Comparison of ENCODE assay signal across 1 cellular context in genomic region chr3:49723301-49723630, GRCh38.
TF ChIP-seq lines count a peak whose summit lies in the region.

No MANE protein-coding gene starts in this region.

TF ChIP-seq in GM12878, 131 proteins besides CTCF, POLR2A, EP300 and RAD21 (continues in another document):
- peak; percentile 70; the same call in 1 of the 2 replicates for TF ChIP-seq MAX (IDR thresholded peaks at IDR 0.05; ENCODE audit: low read depth, low read length)
- 0 out of 2 replicates have a peak, but pooled peaks have one; percentile 24 for TF ChIP-seq MLLT1 (IDR thresholded peaks at IDR 0.05)
- TF ChIP-seq ATF7 (IDR thresholded peaks at IDR 0.05; ENCODE audit: low read depth) = no peak
- peak; percentile 46; the same call in 1 of the 2 replicates for TF ChIP-seq ATF3 (IDR thresholded peaks at IDR 0.05; ENCODE audit: borderline replicate concordance, extremely low read depth, low read depth, low read length)
- TF ChIP-seq USF1 (IDR thresholded peaks at IDR 0.05; ENCODE audit: borderline replicate concordance, extremely low read length, insufficient read depth, low read depth, low read length) = peak; percentile 91
- no peak for TF ChIP-seq IRF5 (IDR thresholded peaks at IDR 0.05; ENCODE audit: borderline replicate concordance)
- no peak for TF ChIP-seq SIN3A (IDR thresholded peaks at IDR 0.05; ENCODE audit: low read depth, low read length)
- no peak for TF ChIP-seq E4F1 (IDR thresholded peaks at IDR 0.05; ENCODE audit: borderline replicate concordance, partially characterized antibody)
- peak; percentile 52 for TF ChIP-seq PBX3 (IDR thresholded peaks at IDR 0.05; ENCODE audit: insufficient replicate concordance, low read depth, low read length)
- TF ChIP-seq CBFB (IDR thresholded peaks at IDR 0.05; ENCODE audit: low read depth) = 0 out of 2 replicates have a peak, but pooled peaks have one; percentile 4
- no peak for TF ChIP-seq NR2F1 (conservative IDR thresholded peaks at IDR 0.05)
- no peak for TF ChIP-seq IRF4 (IDR thresholded peaks at IDR 0.05; ENCODE audit: low read depth, low read length)
- TF ChIP-seq ATF2 (IDR thresholded peaks at IDR 0.05; ENCODE audit: low read length) = no peak
- peak; percentile 80; the same call in 1 of the 2 replicates for TF ChIP-seq POLR2AphosphoS5 (IDR thresholded peaks at IDR 0.05; ENCODE audit: low read length)
- 0 out of 2 replicates have a peak, but pooled peaks have one; percentile 27 for TF ChIP-seq MXI1 (IDR thresholded peaks at IDR 0.05; ENCODE audit: low read depth, low read length)
- no peak for TF ChIP-seq ZNF592 (IDR thresholded peaks at IDR 0.05)
- no peak for TF ChIP-seq ELK1 (IDR thresholded peaks at IDR 0.05; ENCODE audit: low read depth, low read length)
- peak; percentile 61 for TF ChIP-seq USF2 (IDR thresholded peaks at IDR 0.05; ENCODE audit: borderline replicate concordance, low read depth, low read length)
- peak; percentile 94 for TF ChIP-seq RAD51 (IDR thresholded peaks at IDR 0.05)
- TF ChIP-seq STAT3 (IDR thresholded peaks at IDR 0.05; ENCODE audit: low read depth, low read length) = no peak
- no peak for TF ChIP-seq SKIL (IDR thresholded peaks at IDR 0.05; ENCODE audit: low read depth, poor library complexity, severe bottlenecking)
- TF ChIP-seq MTA3 (IDR thresholded peaks at IDR 0.05; ENCODE audit: borderline replicate concordance, low read length) = no peak
- TF ChIP-seq BHLHE40 (IDR thresholded peaks at IDR 0.05; ENCODE audit: borderline replicate concordance in 1 of 2, low read depth in 2 of 2, low read length in 1 of 2) = peak; percentile 10 to 38; a peak in 1 of 4 replicates
- TF ChIP-seq ZNF687 (IDR thresholded peaks at IDR 0.05) = 0 out of 2 replicates have a peak, but pooled peaks have one; percentile 30
- TF ChIP-seq CHD2 (IDR thresholded peaks at IDR 0.05; ENCODE audit: borderline replicate concordance, low read depth, low read length) = no peak
- TF ChIP-seq PAX5 (IDR thresholded peaks at IDR 0.05; ENCODE audit: borderline replicate concordance, low read depth, low read length) = 0 out of 2 replicates have a peak, but pooled peaks have one; percentile 12
- TF ChIP-seq RCOR1 (conservative IDR thresholded peaks at IDR 0.05; ENCODE audit: low read depth, low read length) = no peak
- no peak for TF ChIP-seq FOXM1 (IDR thresholded peaks at IDR 0.05; ENCODE audit: low read depth, low read length)
- no peak for TF ChIP-seq ZNF24 (IDR thresholded peaks at IDR 0.05)
